8 cellular contexts compared by ENCODE assay signal in the genomic region with DNA sequence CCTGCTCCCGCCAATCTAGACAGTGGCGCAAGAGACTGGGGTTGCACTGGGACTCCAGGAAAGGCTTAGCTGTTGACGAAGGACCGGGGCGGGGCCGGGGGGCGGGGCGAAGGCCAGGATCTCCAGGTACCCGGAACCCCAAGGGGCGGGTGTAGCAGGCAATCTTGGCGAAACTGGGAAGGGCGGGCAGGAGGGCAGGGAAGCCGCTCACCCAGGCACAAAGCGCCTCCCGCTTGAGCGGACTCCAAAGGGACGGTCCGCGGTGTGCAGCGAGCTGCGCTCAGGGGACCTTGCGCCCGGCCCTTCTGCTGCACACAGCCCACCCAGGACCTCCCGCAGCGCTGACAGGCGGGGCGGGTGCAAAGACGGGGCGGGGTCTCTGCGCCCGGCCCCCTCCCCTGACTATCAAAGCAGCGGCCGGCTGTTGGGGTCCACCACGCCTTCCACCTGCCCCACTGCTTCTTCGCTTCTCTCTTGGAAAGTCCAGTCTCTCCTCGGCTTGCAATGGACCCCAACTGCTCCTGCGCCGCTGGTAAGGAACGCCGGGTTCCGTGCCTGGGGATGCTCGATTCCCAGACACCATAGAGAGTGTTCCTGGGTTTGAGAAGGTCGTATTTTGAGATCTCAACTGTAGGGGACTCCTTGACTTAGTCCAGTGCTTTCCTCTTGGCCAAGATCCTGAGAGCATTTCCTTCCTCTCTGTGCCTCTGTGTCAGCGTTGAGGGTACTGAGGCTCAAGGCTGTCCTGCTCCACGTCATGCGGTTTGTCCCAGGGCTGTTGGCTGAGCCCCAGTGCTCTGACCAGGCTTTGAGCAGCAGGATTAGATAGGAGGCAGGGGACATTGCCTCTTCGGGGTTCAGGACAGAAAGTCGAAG. TPM values are rescaled to one million over a fixed set of nuclear protein-coding genes. Genes with fewer than 3 reads are reported as not detected.
DNase-seq lines count a peak whose midpoint lies in the region; ATAC-seq and TF ChIP-seq lines count a peak whose summit lies in the region.

Gene MT1F (plus strand): TSS at position 405 of the 876 bp plus-strand sequence. CDS start 100 bp downstream, at position 505.

- peaks cover 21 to 41% (median 32%) of the 10 kb centered on the region in 10 experiments for H3K4me1 ChIP-seq in BLaER1 treated with 17β-estradiol and CSF1 and Interleukin-3, amounts not matched to agents 10 nM and 100 nM
- H3K4me1 ChIP-seq in gastroesophageal sphincter (peaks cover 0 to 22% (median 4%) of the 10 kb centered on the region in 3 donors), subcutaneous abdominal adipose tissue (ENCODE audit: control insufficient read depth in 5 of 5, insufficient read depth in 5 of 5, low read length in 5 of 5) (peaks cover 5 to 28% (median 24%) of the 10 kb centered on the region in 5 donors)

- H3K27ac ChIP-seq in BLaER1 treated with 17β-estradiol and CSF1 and Interleukin-3, amounts not matched to agents 10 nM and 100 nM, result peak within 1 kb of the TSS in 5 of 11 experiments; percentile 14 to 52 (median 26); a peak in 7 of 22 replicates
- H3K27ac ChIP-seq in gastroesophageal sphincter (peak within 1 kb of the TSS in 3 of 4 donors; percentile 38 to 68 (median 47)), subcutaneous abdominal adipose tissue (ENCODE audit: low read depth, low read length) (no peak within 1 kb of the TSS)

- peaks cover 53 to 68% (median 63%) of the 10 kb centered on the region in 11 experiments for H3K27me3 ChIP-seq in BLaER1 treated with 17β-estradiol and CSF1 and Interleukin-3, amounts not matched to agents 10 nM and 100 nM
- H3K27me3 ChIP-seq in gastroesophageal sphincter (peaks cover 58% of the 10 kb centered on the region), subcutaneous abdominal adipose tissue (ENCODE audit: control insufficient read depth in 5 of 5, insufficient read depth in 4 of 5, low read length in 5 of 5) (peaks cover 2 to 8% (median 7%) of the 10 kb centered on the region in 5 donors)

- no peaks in the 10 kb centered on the region for H3K36me3 ChIP-seq in BLaER1 treated with 17β-estradiol and CSF1 and Interleukin-3, amounts not matched to agents 10 nM and 100 nM
- H3K36me3 ChIP-seq in gastroesophageal sphincter, result no peaks in the 10 kb centered on the region
- no peaks in the 10 kb centered on the region for H3K36me3 ChIP-seq in subcutaneous abdominal adipose tissue (ENCODE audit: control insufficient read depth in 5 of 5, insufficient read depth in 5 of 5, low read length in 5 of 5)

- peak within 1 kb of the TSS; percentile 25 to 72 (median 62); a peak in 19 of 22 replicates for H3K9ac ChIP-seq in BLaER1 treated with 17β-estradiol and CSF1 and Interleukin-3, amounts not matched to agents 10 nM and 100 nM
- H3K9ac ChIP-seq in subcutaneous abdominal adipose tissue (ENCODE audit: low read length in 5 of 5), result peak within 1 kb of the TSS in 3 of 5 donors; percentile 46 to 57 (median 48)

- DNase-seq in RPMI7951 (ENCODE audit: low read depth), result peak; percentile 63
- peak; percentile 43 for DNase-seq in activated gamma-delta T cell treated with anti-CD3 and anti-CD28 coated beads, Interleukin-2, amount 50 U/mL, for 16 hours (ENCODE audit: low read depth)
- DNase-seq in nucleus accumbens (lab: John Stamatoyannopoulos, UW), result peak in 34 of 56 donors; percentile 16 to 81 (median 39)
- no peak for DNase-seq in NCI-H2107 (lab: John Stamatoyannopoulos, UW)

- H3K4me3 ChIP-seq in BLaER1 treated with 17β-estradiol and CSF1 and Interleukin-3, amounts not matched to agents 10 nM and 100 nM, result peak within 1 kb of the TSS; percentile 59 to 75 (median 66)
- peak within 1 kb of the TSS; percentile 24 to 55 for H3K4me3 ChIP-seq in gastroesophageal sphincter
- H3K4me3 ChIP-seq in subcutaneous abdominal adipose tissue (ENCODE audit: low read depth in 1 of 5, low read length in 5 of 5), result peak within 1 kb of the TSS; percentile 59 to 71 (median 66)

- TF ChIP-seq EP300 in gastroesophageal sphincter (IDR thresholded peaks at IDR 0.05), result no peak

- peaks cover 0 to 9% (median 0%) of the 10 kb centered on the region in 11 experiments; a peak in 2 of 22 replicates for H4K20me1 ChIP-seq in BLaER1 treated with 17β-estradiol and CSF1 and Interleukin-3, amounts not matched to agents 10 nM and 100 nM

- no peak for TF ChIP-seq CTCF in gastroesophageal sphincter (IDR thresholded peaks at IDR 0.05)

- TF ChIP-seq POLR2A in gastroesophageal sphincter (IDR thresholded peaks at IDR 0.05), result no peak

- peak within 1 kb of the TSS; percentile 79 to 99 (median 95) for H3K4me2 ChIP-seq in BLaER1 treated with 17β-estradiol and CSF1 and Interleukin-3, amounts not matched to agents 10 nM and 100 nM

- 0% methylated on average over 1 of the region's 48 CpGs; no CpG with 5 or more reads in 1 of the 2 donors for WGBS in gastroesophageal sphincter (ENCODE audit: low coverage in 1 of 2), 2 donors

- no peaks in the 10 kb centered on the region for H3K9me3 ChIP-seq in BLaER1 treated with 17β-estradiol and CSF1 and Interleukin-3, amounts not matched to agents 10 nM and 100 nM (replicated peaks in 1 of 11)
- H3K9me3 ChIP-seq in gastroesophageal sphincter (no peaks in the 10 kb centered on the region), subcutaneous abdominal adipose tissue (ENCODE audit: control insufficient read depth in 5 of 5, low read length in 5 of 5) (no peaks in the 10 kb centered on the region)

- ATAC-seq in HG03159 (IDR thresholded peaks at IDR 0.05; ENCODE audit: unreplicated experiment) (peak; percentile 57), gastroesophageal sphincter (peak; percentile 77)

RNA-seq across cellular contexts. Expression of gene MT1F, which starts in this region (rescaled TPM):
- 6.5 and 9.0 TPM in 2 replicates for total RNA-seq in RPMI7951 (2014; rRNA removed; shearing (Covaris generic))
- total RNA-seq in gastroesophageal sphincter, result 1 to 10 TPM in 2 of 4 donors, not detected in 2; 1.7 to 4.6 TPM
